In genomic region chr5:37988454-37989046, GRCh38 we compare ENCODE assay signal across 1 cellular context.
A peak's percentile ranks its signal among the peaks of the same experiment; 100 is the strongest.
TF ChIP-seq lines count a peak whose summit lies in the region.

No MANE protein-coding gene starts in this region.

TF ChIP-seq in HepG2, 621 proteins besides CTCF, POLR2A, EP300 and RAD21 (continued from another document and continues in another):
- TF ChIP-seq, protein P1, sequence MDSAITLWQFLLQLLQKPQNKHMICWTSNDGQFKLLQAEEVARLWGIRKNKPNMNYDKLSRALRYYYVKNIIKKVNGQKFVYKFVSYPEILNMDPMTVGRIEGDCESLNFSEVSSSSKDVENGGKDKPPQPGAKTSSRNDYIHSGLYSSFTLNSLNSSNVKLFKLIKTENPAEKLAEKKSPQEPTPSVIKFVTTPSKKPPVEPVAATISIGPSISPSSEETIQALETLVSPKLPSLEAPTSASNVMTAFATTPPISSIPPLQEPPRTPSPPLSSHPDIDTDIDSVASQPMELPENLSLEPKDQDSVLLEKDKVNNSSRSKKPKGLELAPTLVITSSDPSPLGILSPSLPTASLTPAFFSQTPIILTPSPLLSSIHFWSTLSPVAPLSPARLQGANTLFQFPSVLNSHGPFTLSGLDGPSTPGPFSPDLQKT (CRISPR knock-in tag; IDR thresholded peaks at IDR 0.05; ENCODE audit: borderline replicate concordance), result no peak
- TF ChIP-seq HDAC1 (CRISPR knock-in tag; IDR thresholded peaks at IDR 0.05) (no peak), ZFP91 (CRISPR knock-in tag; IDR thresholded peaks at IDR 0.05; ENCODE audit: borderline replicate concordance) (no peak), GZF1 (CRISPR knock-in tag; IDR thresholded peaks at IDR 0.05) (no peak), ZNF256 (CRISPR knock-in tag; conservative IDR thresholded peaks at IDR 0.05) (no peak), SIX4 (CRISPR knock-in tag; IDR thresholded peaks at IDR 0.05) (no peak), ZUFSP (CRISPR knock-in tag; IDR thresholded peaks at IDR 0.05; ENCODE audit: borderline replicate concordance) (no peak), TGIF2 (CRISPR knock-in tag; IDR thresholded peaks at IDR 0.05) (no peak), ZBTB46 (CRISPR knock-in tag; IDR thresholded peaks at IDR 0.05; ENCODE audit: borderline replicate concordance) (no peak), ZNF704 (CRISPR knock-in tag; IDR thresholded peaks at IDR 0.05; ENCODE audit: borderline replicate concordance) (no peak), KDM5B (CRISPR knock-in tag; IDR thresholded peaks at IDR 0.05; ENCODE audit: borderline replicate concordance) (no peak), HIVEP1 (CRISPR knock-in tag; IDR thresholded peaks at IDR 0.05) (no peak), FOXJ3 (CRISPR knock-in tag; IDR thresholded peaks at IDR 0.05; ENCODE audit: borderline replicate concordance) (peak; percentile 56; the same call in 1 of the 2 replicates), HOXA3 (CRISPR knock-in tag; IDR thresholded peaks at IDR 0.05) (no peak), STAT5B (CRISPR knock-in tag; IDR thresholded peaks at IDR 0.05) (no peak), RFXANK (CRISPR knock-in tag; IDR thresholded peaks at IDR 0.05) (no peak), HMG20B (CRISPR knock-in tag; conservative IDR thresholded peaks at IDR 0.05) (0 out of 2 replicates have a peak, but pooled peaks have one; percentile 38), GATAD2A (CRISPR knock-in tag; IDR thresholded peaks at IDR 0.05) (peak; percentile 82), NFIC (IDR thresholded peaks at IDR 0.05; ENCODE audit: low read length) (peak; percentile 89), ZNF3 (CRISPR knock-in tag; IDR thresholded peaks at IDR 0.05) (no peak), ZNF207 (IDR thresholded peaks at IDR 0.05; ENCODE audit: borderline replicate concordance) (no peak), HINFP (CRISPR knock-in tag; IDR thresholded peaks at IDR 0.05; ENCODE audit: low read depth) (no peak), MEF2D (CRISPR knock-in tag; IDR thresholded peaks at IDR 0.05) (no peak), ZNF549 (CRISPR knock-in tag; IDR thresholded peaks at IDR 0.05) (no peak), ZNF709 (CRISPR knock-in tag; IDR thresholded peaks at IDR 0.05) (no peak), PPARG (CRISPR knock-in tag; conservative IDR thresholded peaks at IDR 0.05) (no peak), HDAC2 (CRISPR knock-in tag; IDR thresholded peaks at IDR 0.05) (peak; percentile 28; the same call in 1 of the 2 replicates), NCOA1 (CRISPR knock-in tag; IDR thresholded peaks at IDR 0.05) (no peak), ZNF780A (CRISPR knock-in tag; IDR thresholded peaks at IDR 0.05) (no peak), ZFP36L1 (CRISPR knock-in tag; IDR thresholded peaks at IDR 0.05) (peak; percentile 58; the same call in 1 of the 2 replicates)
- TF ChIP-seq, protein P2, sequence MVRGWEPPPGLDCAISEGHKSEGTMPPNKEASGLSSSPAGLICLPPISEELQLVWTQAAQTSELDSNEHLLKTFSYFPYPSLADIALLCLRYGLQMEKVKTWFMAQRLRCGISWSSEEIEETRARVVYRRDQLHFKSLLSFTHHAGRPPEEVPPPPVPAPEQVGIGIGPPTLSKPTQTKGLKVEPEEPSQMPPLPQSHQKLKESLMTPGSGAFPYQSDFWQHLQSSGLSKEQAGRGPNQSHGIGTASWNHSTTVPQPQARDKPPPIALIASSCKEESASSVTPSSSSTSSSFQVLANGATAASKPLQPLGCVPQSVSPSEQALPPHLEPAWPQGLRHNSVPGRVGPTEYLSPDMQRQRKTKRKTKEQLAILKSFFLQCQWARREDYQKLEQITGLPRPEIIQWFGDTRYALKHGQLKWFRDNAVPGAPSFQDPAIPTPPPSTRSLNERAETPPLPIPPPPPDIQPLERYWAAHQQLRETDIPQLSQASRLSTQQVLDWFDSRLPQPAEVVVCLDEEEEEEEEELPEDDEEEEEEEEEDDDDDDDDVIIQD (CRISPR knock-in tag; IDR thresholded peaks at IDR 0.05; ENCODE audit: low read depth), result no peak
- TF ChIP-seq, protein P3, sequence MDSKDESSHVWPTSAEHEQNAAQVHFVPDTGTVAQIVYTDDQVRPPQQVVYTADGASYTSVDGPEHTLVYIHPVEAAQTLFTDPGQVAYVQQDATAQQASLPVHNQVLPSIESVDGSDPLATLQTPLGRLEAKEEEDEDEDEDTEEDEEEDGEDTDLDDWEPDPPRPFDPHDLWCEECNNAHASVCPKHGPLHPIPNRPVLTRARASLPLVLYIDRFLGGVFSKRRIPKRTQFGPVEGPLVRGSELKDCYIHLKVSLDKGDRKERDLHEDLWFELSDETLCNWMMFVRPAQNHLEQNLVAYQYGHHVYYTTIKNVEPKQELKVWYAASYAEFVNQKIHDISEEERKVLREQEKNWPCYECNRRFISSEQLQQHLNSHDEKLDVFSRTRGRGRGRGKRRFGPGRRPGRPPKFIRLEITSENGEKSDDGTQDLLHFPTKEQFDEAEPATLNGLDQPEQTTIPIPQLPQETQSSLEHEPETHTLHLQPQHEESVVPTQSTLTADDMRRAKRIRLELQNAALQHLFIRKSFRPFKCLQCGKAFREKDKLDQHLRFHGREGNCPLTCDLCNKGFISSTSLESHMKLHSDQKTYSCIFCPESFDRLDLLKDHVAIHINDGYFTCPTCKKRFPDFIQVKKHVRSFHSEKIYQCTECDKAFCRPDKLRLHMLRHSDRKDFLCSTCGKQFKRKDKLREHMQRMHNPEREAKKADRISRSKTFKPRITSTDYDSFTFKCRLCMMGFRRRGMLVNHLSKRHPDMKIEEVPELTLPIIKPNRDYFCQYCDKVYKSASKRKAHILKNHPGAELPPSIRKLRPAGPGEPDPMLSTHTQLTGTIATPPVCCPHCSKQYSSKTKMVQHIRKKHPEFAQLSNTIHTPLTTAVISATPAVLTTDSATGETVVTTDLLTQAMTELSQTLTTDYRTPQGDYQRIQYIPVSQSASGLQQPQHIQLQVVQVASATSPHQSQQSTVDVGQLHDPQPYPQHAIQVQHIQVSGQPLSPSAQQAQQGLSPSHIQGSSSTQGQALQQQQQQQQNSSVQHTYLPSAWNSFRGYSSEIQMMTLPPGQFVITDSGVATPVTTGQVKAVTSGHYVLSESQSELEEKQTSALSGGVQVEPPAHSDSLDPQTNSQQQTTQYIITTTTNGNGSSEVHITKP (CRISPR knock-in tag; IDR thresholded peaks at IDR 0.05; ENCODE audit: low read depth), result no peak
- TF ChIP-seq, protein P4, sequence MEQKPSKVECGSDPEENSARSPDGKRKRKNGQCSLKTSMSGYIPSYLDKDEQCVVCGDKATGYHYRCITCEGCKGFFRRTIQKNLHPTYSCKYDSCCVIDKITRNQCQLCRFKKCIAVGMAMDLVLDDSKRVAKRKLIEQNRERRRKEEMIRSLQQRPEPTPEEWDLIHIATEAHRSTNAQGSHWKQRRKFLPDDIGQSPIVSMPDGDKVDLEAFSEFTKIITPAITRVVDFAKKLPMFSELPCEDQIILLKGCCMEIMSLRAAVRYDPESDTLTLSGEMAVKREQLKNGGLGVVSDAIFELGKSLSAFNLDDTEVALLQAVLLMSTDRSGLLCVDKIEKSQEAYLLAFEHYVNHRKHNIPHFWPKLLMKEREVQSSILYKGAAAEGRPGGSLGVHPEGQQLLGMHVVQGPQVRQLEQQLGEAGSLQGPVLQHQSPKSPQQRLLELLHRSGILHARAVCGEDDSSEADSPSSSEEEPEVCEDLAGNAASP (CRISPR knock-in tag; IDR thresholded peaks at IDR 0.05; ENCODE audit: borderline replicate concordance), result no peak
- TF ChIP-seq, protein P5, sequence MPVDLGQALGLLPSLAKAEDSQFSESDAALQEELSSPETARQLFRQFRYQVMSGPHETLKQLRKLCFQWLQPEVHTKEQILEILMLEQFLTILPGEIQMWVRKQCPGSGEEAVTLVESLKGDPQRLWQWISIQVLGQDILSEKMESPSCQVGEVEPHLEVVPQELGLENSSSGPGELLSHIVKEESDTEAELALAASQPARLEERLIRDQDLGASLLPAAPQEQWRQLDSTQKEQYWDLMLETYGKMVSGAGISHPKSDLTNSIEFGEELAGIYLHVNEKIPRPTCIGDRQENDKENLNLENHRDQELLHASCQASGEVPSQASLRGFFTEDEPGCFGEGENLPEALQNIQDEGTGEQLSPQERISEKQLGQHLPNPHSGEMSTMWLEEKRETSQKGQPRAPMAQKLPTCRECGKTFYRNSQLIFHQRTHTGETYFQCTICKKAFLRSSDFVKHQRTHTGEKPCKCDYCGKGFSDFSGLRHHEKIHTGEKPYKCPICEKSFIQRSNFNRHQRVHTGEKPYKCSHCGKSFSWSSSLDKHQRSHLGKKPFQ (CRISPR knock-in tag; IDR thresholded peaks at IDR 0.05; ENCODE audit: insufficient replicate concordance), result peak; percentile 48
- TF ChIP-seq, protein P6, sequence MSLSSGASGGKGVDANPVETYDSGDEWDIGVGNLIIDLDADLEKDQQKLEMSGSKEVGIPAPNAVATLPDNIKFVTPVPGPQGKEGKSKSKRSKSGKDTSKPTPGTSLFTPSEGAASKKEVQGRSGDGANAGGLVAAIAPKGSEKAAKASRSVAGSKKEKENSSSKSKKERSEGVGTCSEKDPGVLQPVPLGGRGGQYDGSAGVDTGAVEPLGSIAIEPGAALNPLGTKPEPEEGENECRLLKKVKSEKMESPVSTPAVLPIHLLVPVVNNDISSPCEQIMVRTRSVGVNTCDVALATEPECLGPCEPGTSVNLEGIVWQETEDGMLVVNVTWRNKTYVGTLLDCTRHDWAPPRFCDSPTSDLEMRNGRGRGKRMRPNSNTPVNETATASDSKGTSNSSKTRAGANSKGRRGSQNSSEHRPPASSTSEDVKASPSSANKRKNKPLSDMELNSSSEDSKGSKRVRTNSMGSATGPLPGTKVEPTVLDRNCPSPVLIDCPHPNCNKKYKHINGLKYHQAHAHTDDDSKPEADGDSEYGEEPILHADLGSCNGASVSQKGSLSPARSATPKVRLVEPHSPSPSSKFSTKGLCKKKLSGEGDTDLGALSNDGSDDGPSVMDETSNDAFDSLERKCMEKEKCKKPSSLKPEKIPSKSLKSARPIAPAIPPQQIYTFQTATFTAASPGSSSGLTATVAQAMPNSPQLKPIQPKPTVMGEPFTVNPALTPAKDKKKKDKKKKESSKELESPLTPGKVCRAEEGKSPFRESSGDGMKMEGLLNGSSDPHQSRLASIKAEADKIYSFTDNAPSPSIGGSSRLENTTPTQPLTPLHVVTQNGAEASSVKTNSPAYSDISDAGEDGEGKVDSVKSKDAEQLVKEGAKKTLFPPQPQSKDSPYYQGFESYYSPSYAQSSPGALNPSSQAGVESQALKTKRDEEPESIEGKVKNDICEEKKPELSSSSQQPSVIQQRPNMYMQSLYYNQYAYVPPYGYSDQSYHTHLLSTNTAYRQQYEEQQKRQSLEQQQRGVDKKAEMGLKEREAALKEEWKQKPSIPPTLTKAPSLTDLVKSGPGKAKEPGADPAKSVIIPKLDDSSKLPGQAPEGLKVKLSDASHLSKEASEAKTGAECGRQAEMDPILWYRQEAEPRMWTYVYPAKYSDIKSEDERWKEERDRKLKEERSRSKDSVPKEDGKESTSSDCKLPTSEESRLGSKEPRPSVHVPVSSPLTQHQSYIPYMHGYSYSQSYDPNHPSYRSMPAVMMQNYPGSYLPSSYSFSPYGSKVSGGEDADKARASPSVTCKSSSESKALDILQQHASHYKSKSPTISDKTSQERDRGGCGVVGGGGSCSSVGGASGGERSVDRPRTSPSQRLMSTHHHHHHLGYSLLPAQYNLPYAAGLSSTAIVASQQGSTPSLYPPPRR (CRISPR knock-in tag; IDR thresholded peaks at IDR 0.05; ENCODE audit: borderline replicate concordance), result peak; percentile 78; the same call in 1 of the 2 replicates
